Comparison of ENCODE assay signal across 8 cellular contexts in genomic region chr7:3042861-3043489, GRCh38. TPM values are rescaled to one million over a fixed set of nuclear protein-coding genes. Genes with fewer than 3 reads are reported as not detected.
DNase-seq lines count a peak whose midpoint lies in the region; ATAC-seq and TF ChIP-seq lines count a peak whose summit lies in the region.

No MANE protein-coding gene starts in this region.

- intact Hi-C loops in activated CD4-positive, alpha-beta T cell treated with anti-CD3 and anti-CD28 coated beads, Interleukin-2, amount 10 ng/mL, durations not matched to agents 24 days and 14 days (cut with micrococcal nuclease): loop anchor here (1.0 to 5.0 kb wide), 5 partner anchors 15 to 151 kb away; no protein-coding TSS in a partner anchor

- H3K4me3 Mint-ChIP-seq in activated CD4-positive, alpha-beta T cell treated with anti-CD3 and anti-CD28 coated beads, Interleukin-2, amount 10 ng/mL, durations not matched to agents 24 days and 14 days: peak overlapping the region; percentile 96

- ATAC-seq in GM19035 (IDR thresholded peaks at IDR 0.05; ENCODE audit: unreplicated experiment) (peak; percentile 63), HG03097 (IDR thresholded peaks at IDR 0.05; ENCODE audit: low FRiP score, unreplicated experiment) (peak; percentile 67)

- H3K27me3 Mint-ChIP-seq in activated CD4-positive, alpha-beta T cell treated with anti-CD3 and anti-CD28 coated beads, Interleukin-2, amount 10 ng/mL, durations not matched to agents 24 days and 14 days: no peaks in the 10 kb centered on the region

- peak overlapping the region; percentile 94 for H3K27ac Mint-ChIP-seq in activated CD4-positive, alpha-beta T cell treated with anti-CD3 and anti-CD28 coated beads, Interleukin-2, amount 10 ng/mL, durations not matched to agents 24 days and 14 days

- peaks cover 30% of the 10 kb centered on the region for H3K36me3 Mint-ChIP-seq in activated CD4-positive, alpha-beta T cell treated with anti-CD3 and anti-CD28 coated beads, Interleukin-2, amount 10 ng/mL, durations not matched to agents 24 days and 14 days (ENCODE audit: low read depth)

- TF ChIP-seq CTCF in fibroblast of pulmonary artery (IDR thresholded peaks at IDR 0.05; ENCODE audit: low read length, missing control alignments): no peak

- peaks cover 40% of the 10 kb centered on the region for H3K4me1 Mint-ChIP-seq in activated CD4-positive, alpha-beta T cell treated with anti-CD3 and anti-CD28 coated beads, Interleukin-2, amount 10 ng/mL, durations not matched to agents 24 days and 14 days

- H3K9me3 Mint-ChIP-seq in activated CD4-positive, alpha-beta T cell treated with anti-CD3 and anti-CD28 coated beads, Interleukin-2, amount 10 ng/mL, durations not matched to agents 24 days and 14 days: no peaks in the 10 kb centered on the region

- peak; percentile 91 for DNase-seq in activated CD4-positive, alpha-beta T cell treated with anti-CD3 and anti-CD28 coated beads, Interleukin-2, amount 10 ng/mL, durations not matched to agents 24 days and 14 days
- DNase-seq in fibroblast of pulmonary artery (ENCODE audit: low read depth): no peak
- DNase-seq in stimulated activated CD4-positive, alpha-beta T cell treated with anti-CD3 and anti-CD28 coated beads, TNF-alpha, amount 100 ng/mL, for 48 hours (ENCODE audit: low read depth in 3 of 3): peak; percentile 42 to 65 (median 61)
- no peak for DNase-seq in NCI-H82 treated with DMSO at 0.1 percent for 48 hours (lab: John Stamatoyannopoulos, UW; ENCODE audit: unreplicated experiment)
- DNase-seq in SHP77 treated with DMSO at 0.1 percent for 48 hours (lab: John Stamatoyannopoulos, UW): no peak
- no peak for DNase-seq in cerebellar cortex (ENCODE audit: low spot score)

- H3K4me3 ChIP-seq in fibroblast of pulmonary artery (replicated peaks; ENCODE audit: low read depth, low read length): peak overlapping the region; percentile 42

RNA-seq across cellular contexts. Expression of gene CARD11, which starts 0.7 kb away (rescaled TPM):
- total RNA-seq in activated CD4-positive, alpha-beta T cell treated with anti-CD3 and anti-CD28 coated beads, Interleukin-2, amount 10 ng/mL, durations not matched to agents 24 days and 14 days: 93.4 and 96.2 TPM in 2 replicates

Comparison
In these comparisons a context has a peak if more than half of its experiments do, and no peak if none do; other contexts are left out.
1. DNase-seq: peak in activated CD4-positive, alpha-beta T cell treated with anti-CD3 and anti-CD28 coated beads, Interleukin-2, amount 10 ng/mL, durations not matched to agents 24 days and 14 days (single experiment) and stimulated activated CD4-positive, alpha-beta T cell treated with anti-CD3 and anti-CD28 coated beads, TNF-alpha, amount 100 ng/mL, for 48 hours (3 of 3); none in fibroblast of pulmonary artery (single experiment), NCI-H82 treated with DMSO at 0.1 percent for 48 hours (single experiment), SHP77 treated with DMSO at 0.1 percent for 48 hours (single experiment) and cerebellar cortex (single experiment).